ENCODE assay signal across 8 cellular contexts in the genomic region with DNA sequence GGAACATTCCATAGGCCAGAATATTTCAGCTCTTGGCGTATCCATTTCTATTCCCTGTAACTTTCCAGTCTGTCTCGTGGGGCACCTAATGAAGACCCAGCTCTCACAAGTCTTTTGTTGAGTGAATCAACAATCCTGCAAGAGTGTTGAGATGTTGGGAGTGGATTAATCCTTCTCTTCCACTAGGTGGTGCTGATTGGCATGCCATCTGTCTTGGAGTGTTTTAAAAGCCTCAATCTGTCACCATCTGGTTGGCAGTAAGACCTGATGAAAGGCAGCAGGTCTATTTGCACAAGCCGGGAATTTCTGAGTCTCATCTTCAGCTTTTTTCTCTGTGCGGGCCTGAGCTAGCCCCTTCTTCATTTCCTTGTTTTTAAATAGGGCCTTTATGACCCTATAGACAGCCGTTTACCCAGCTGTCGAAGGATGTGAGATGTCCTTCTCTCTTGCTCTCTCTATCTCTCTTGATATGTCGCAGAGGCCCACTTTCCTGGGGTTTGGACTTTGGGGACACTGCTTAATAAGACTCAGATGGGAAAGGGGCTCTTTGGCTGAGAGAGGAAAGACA.
A peak's percentile ranks its signal among the peaks of the same experiment; 100 is the strongest.
DNase-seq lines count a peak whose midpoint lies in the region; ATAC-seq and TF ChIP-seq lines count a peak whose summit lies in the region.

No MANE protein-coding gene starts in this region.

- no peak overlapping the region for H3K27ac ChIP-seq in OCI-LY7 (ENCODE audit: low read depth, low read length, poor library complexity, severe bottlenecking)

- no peaks in the 10 kb centered on the region for H3K79me2 ChIP-seq in OCI-LY7 (ENCODE audit: insufficient read depth, low read depth, low read length)

- peak overlapping the region; percentile 32; the same call in 1 of the 2 replicates for H2AFZ ChIP-seq in OCI-LY7 (ENCODE audit: low read length)

- H3K36me3 ChIP-seq in BJ (ENCODE audit: control insufficient read depth, insufficient read depth, low read length), result no peaks in the 10 kb centered on the region
- no peaks in the 10 kb centered on the region for H3K36me3 ChIP-seq in OCI-LY7 (ENCODE audit: insufficient read depth, low read length)

- no peaks in the 10 kb centered on the region for H3K9me3 ChIP-seq in OCI-LY7 (ENCODE audit: low read length)

- no peak overlapping the region for H3K27ac Mint-ChIP-seq in natural killer cell

- in situ Hi-C loops in GM13977 (cut with MboI; ENCODE audit: low pct_unique_long_range_greater_than_20kb, low sequenced_read_pairs, unreplicated experiment), result no loop called here

- no TSS peak for BruUV-seq in OCI-LY7 (replicated peaks; lab: Mats Ljungman, UMichigan)

- H3K4me2 ChIP-seq in OCI-LY7 (ENCODE audit: low read length), result no peak overlapping the region

- ATAC-seq in HG03342 (IDR thresholded peaks at IDR 0.05; ENCODE audit: unreplicated experiment), result peak; percentile 65
- peak in 2 of 3 donors; percentile 50 to 74 for ATAC-seq in natural killer cell
- ATAC-seq in GM21737 (IDR thresholded peaks at IDR 0.05; ENCODE audit: unreplicated experiment), result no peak

- POLR2A ChIA-PET in BJ (lab: Charles Lee), result no interaction called here
- POLR2A ChIA-PET in OCI-LY7 (lab: Charles Lee), result interaction anchor here (0.9 kb wide), 1 partner anchor 13 kb away, joined by 3 read pairs; no protein-coding TSS in a partner anchor

- H3K9me3 Mint-ChIP-seq in natural killer cell, result no peaks in the 10 kb centered on the region

- no peak overlapping the region for H3K4me3 Mint-ChIP-seq in natural killer cell

- no peaks in the 10 kb centered on the region for H3K4me1 Mint-ChIP-seq in natural killer cell

- H3K4me1 ChIP-seq in OCI-LY7 (ENCODE audit: insufficient read depth, low read length, poor library complexity, severe bottlenecking), result no peaks in the 10 kb centered on the region

- intact Hi-C loops in OCI-LY7 (cut with micrococcal nuclease; ENCODE audit: unreplicated experiment), result no loop called here
- intact Hi-C loops in natural killer cell (cut with micrococcal nuclease), result no loop called here

- TF ChIP-seq CTCF in BJ (IDR thresholded peaks at IDR 0.05; ENCODE audit: insufficient read depth, low read depth, low read length) (peak; percentile 63), GM13977 (IDR thresholded peaks at IDR 0.05; ENCODE audit: extremely low read depth, insufficient read depth, missing control alignments) (peak; percentile 66), OCI-LY7 (conservative IDR thresholded peaks at IDR 0.05; ENCODE audit: low read length) (peak; percentile 82), natural killer cell (IDR thresholded peaks at IDR 0.05) (peak; percentile 40)

- H3K9me2 ChIP-seq in OCI-LY7 (ENCODE audit: insufficient read depth, low read length), result no peaks in the 10 kb centered on the region

- H4K20me1 ChIP-seq in OCI-LY7 (ENCODE audit: insufficient read depth, low read length), result no peaks in the 10 kb centered on the region

- H3K4me3 ChIP-seq in BJ (ENCODE audit: low read depth, low read length) (no peak overlapping the region), OCI-LY7 (ENCODE audit: low read depth, low read length, poor library complexity, severe bottlenecking) (no peak overlapping the region)

- H3K27me3 ChIP-seq in BJ (ENCODE audit: control insufficient read depth, insufficient read depth, low read length), result no peaks in the 10 kb centered on the region

- peak; percentile 15 for DNase-seq in BJ (ENCODE audit: low read depth)
- DNase-seq in GM13977 (ENCODE audit: low spot score), result peak; percentile 22
- DNase-seq in OCI-LY7 (ENCODE audit: low spot score), result peak; percentile 59
- DNase-seq in erythroblast (lab: John Stamatoyannopoulos, UW), result peak; percentile 6 to 20
- DNase-seq in natural killer cell, result no peak
- DNase-seq in stimulated activated naive CD4-positive, alpha-beta T cell treated with Interleukin-2 at 50 U/mL for 16 hours (lab: John Stamatoyannopoulos, UW), result no peak

- TF ChIP-seq POLR2A in erythroblast (IDR thresholded peaks at IDR 0.05; ENCODE audit: low read length), result no peak

- H3K27me3 Mint-ChIP-seq in natural killer cell (ENCODE audit: low read depth in 2 of 2), result peaks cover 15 to 24% of the 10 kb centered on the region in 2 donors

- CTCF ChIA-PET in BJ (lab: Yijun Ruan, JAX), result interaction anchor here (0.5 to 2.2 kb wide), 18 partner anchors 9 to 603 kb away, joined by 3 to 9 read pairs (median 3); no protein-coding TSS in a partner anchor
- CTCF ChIA-PET in OCI-LY7 (lab: Charles Lee; ENCODE audit: unreplicated experiment), result interaction anchor here (0.9 kb wide), 1 partner anchor 20 kb away, joined by 3 read pairs; no protein-coding TSS in a partner anchor

- no peaks in the 10 kb centered on the region for H3K36me3 Mint-ChIP-seq in natural killer cell

Comparison
In these comparisons a context has a peak if more than half of its experiments do, and no peak if none do; other contexts are left out.
1. DNase-seq: peak in BJ (single experiment), GM13977 (single experiment), OCI-LY7 (single experiment) and erythroblast (2 of 2); none in natural killer cell (single experiment) and stimulated activated naive CD4-positive, alpha-beta T cell treated with Interleukin-2 at 50 U/mL for 16 hours (single experiment).
2. Peak in every context shown above with its lines, with median percentiles within 50 percentile points of each other: CTCF ChIP-seq.